ENCODE assay signal across 8 cellular contexts in the genomic region with DNA sequence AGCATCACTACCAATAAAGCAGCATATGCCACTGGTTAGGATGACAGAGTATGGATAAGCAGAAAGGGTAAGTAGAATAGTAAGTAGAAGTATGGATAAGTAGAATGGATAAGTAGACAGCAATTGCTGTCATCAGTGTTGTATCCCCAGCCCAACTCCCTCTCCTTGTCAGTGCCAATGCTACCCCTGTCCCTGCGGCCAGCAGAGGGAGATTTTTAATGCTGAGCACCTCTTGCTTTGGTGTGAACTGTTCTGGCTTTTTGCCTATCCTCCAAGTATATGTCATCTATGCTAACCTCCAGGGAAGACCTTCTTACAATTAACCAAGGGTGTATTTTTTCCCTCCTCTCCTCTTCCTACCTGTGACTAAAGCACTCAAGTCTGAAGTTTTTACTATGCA.
DNase-seq lines count a peak whose midpoint lies in the region; ATAC-seq and TF ChIP-seq lines count a peak whose summit lies in the region.

No MANE protein-coding gene starts in this region.

- intact Hi-C loops in posterior vena cava (cut with DNase I) = no loop called here

- H3K36me3 Mint-ChIP-seq in glutamatergic neuron (ENCODE audit: unreplicated experiment) = no peaks in the 10 kb centered on the region

- H3K4me3 ChIP-seq in AG04449 (ENCODE audit: low read depth, low read length) (no peak overlapping the region), NT2/D1 (ENCODE audit: insufficient read length, low read depth) (no peak overlapping the region)

- no peaks in the 10 kb centered on the region for H3K4me1 ChIP-seq in NT2/D1 (ENCODE audit: insufficient read depth, insufficient read length)

- H3K27ac Mint-ChIP-seq in glutamatergic neuron (ENCODE audit: unreplicated experiment) = peak overlapping the region; percentile 34

- CTCF ChIA-PET in AG04449 (lab: Yijun Ruan, JAX) = no interaction called here

- H3K9ac ChIP-seq in NT2/D1 (ENCODE audit: insufficient read length, low read depth) = no peak overlapping the region

- H3K27me3 ChIP-seq in NT2/D1 (ENCODE audit: insufficient read depth, insufficient read length) = no peaks in the 10 kb centered on the region

- H3K9me3 Mint-ChIP-seq in glutamatergic neuron (ENCODE audit: unreplicated experiment) = peaks cover 3% of the 10 kb centered on the region

- peaks cover 12% of the 10 kb centered on the region for H3K4me1 Mint-ChIP-seq in glutamatergic neuron (ENCODE audit: low read depth, unreplicated experiment)

- H3K9me3 ChIP-seq in NT2/D1 (ENCODE audit: insufficient read depth, low read length) = no peaks in the 10 kb centered on the region

- DNase-seq in AG04449 (ENCODE audit: low read depth, low spot score) (no peak), NT2/D1 (ENCODE audit: low read depth, low spot score) (peak; percentile 32), glutamatergic neuron (peak; percentile 59), activated gamma-delta T cell treated with Interleukin-2 at 50 U/mL for 16 hours (no peak), posterior vena cava (ENCODE audit: low spot score) (no peak)
- no peak for DNase-seq in stimulated activated CD8-positive, alpha-beta memory T cell treated with anti-CD3 and anti-CD28 coated beads, Interleukin-4, amount 100 ng/mL, for 48 hours

- H3K4me3 Mint-ChIP-seq in glutamatergic neuron (ENCODE audit: unreplicated experiment) = no peak overlapping the region

- H3K36me3 ChIP-seq in NT2/D1 (ENCODE audit: insufficient read depth, insufficient read length, low read length) = no peaks in the 10 kb centered on the region

- TF ChIP-seq CTCF in AG04449 (IDR thresholded peaks at IDR 0.05; ENCODE audit: insufficient read depth, low read length, missing control alignments) = peak; percentile 7
- peak; percentile 68 for TF ChIP-seq CTCF in glutamatergic neuron (IDR thresholded peaks at IDR 0.05; ENCODE audit: partially characterized antibody, unreplicated experiment)

- peaks cover 1% of the 10 kb centered on the region for H3K27me3 Mint-ChIP-seq in glutamatergic neuron (ENCODE audit: unreplicated experiment)

- ATAC-seq in GM21390 (IDR thresholded peaks at IDR 0.05; ENCODE audit: unreplicated experiment) (peak; percentile 72), GM21447 (IDR thresholded peaks at IDR 0.05; ENCODE audit: unreplicated experiment) (no peak)

- POLR2A ChIA-PET in AG04449 (lab: Yijun Ruan, JAX) = no interaction called here

Comparison
In these comparisons a context has a peak if more than half of its experiments do, and no peak if none do; other contexts are left out.
1. DNase-seq: peak in NT2/D1 (single experiment) and glutamatergic neuron (single experiment); none in AG04449 (single experiment), activated gamma-delta T cell treated with Interleukin-2 at 50 U/mL for 16 hours (single experiment), stimulated activated CD8-positive, alpha-beta memory T cell treated with anti-CD3 and anti-CD28 coated beads, Interleukin-4, amount 100 ng/mL, for 48 hours (single experiment) and posterior vena cava (single experiment).